18 cellular contexts compared by ENCODE assay signal in genomic region chr13:30105381-30105780, GRCh38.
DNase-seq lines count a peak whose midpoint lies in the region; ATAC-seq and TF ChIP-seq lines count a peak whose summit lies in the region.
"Had no signal": no experiment of that assay in that cellular context is flagged by ENCODE, and none has a peak within 500 bp of the region (broad histone marks: within the 10 kb centered on the region; RNA-seq: fewer than 3 reads in every experiment).

No MANE protein-coding gene starts in this region.

- H2BK12ac ChIP-seq in neuronal stem cell (ENCODE audit: low read length) = no peak overlapping the region

- DNase-seq in GM23338 (ENCODE audit: low spot score) (peak; percentile 41), SK-MEL-5 (ENCODE audit: low read depth, low spot score) (peak; percentile 70), heart right ventricle (no peak), neuronal stem cell (ENCODE audit: low spot score) (no peak), kidney tubule cell (ENCODE audit: low spot score) (no peak), foreskin keratinocyte (no peak)
- no peak for DNase-seq in activated T-cell treated with anti-CD3 and anti-CD28 coated beads, Interleukin-2, amount 50 U/mL, for 72 hours
- DNase-seq in effector memory CD4-positive, alpha-beta T cell = no peak
- DNase-seq: CD4-positive, CD25-positive, alpha-beta regulatory T cell; GF-D8; NCI-H146; OCI-M1; stimulated activated CD4-positive, alpha-beta T cell treated with anti-CD3 and anti-CD28 coated beads, Interleukin-15, amount 100 ng/mL, for 24 hours; T1000 had no signal

- peak; percentile 92 for ATAC-seq in GM23338
- peak in 7 of 8 donors; percentile 64 to 83 (median 73) for ATAC-seq in heart right ventricle
- no peak for ATAC-seq in foreskin keratinocyte
- no peak for ATAC-seq in activated T-cell treated with anti-CD3 and anti-CD28 coated beads, Interleukin-2, amount 50 U/mL, for 72 hours (replicated peaks in 1 of 2)
- ATAC-seq: GM12878 had no signal

- TF ChIP-seq CTCF in GM23338 (conservative IDR thresholded peaks at IDR 0.05; ENCODE audit: low read depth in 2 of 2) (peak; percentile 34 to 67), heart right ventricle (IDR thresholded peaks at IDR 0.05) (peak in 4 of 9 donors; percentile 15 to 50 (median 22)), foreskin keratinocyte (conservative IDR thresholded peaks at IDR 0.05) (no peak)

- no peaks in the 10 kb centered on the region for H3K9me2 ChIP-seq in GM23338 (ENCODE audit: insufficient read depth)

- peak overlapping the region; percentile 20 for H3K18ac ChIP-seq in neuronal stem cell (ENCODE audit: low read length)

- H3K36me3 ChIP-seq in GM23338 (ENCODE audit: insufficient read depth) (no peaks in the 10 kb centered on the region), heart right ventricle (no peaks in the 10 kb centered on the region), neuronal stem cell (replicated peaks in 1 of 2; ENCODE audit: control insufficient read depth in 2 of 2, insufficient read depth in 2 of 2, low read length in 2 of 2) (no peaks in the 10 kb centered on the region)
- H3K36me3 ChIP-seq in effector memory CD4-positive, alpha-beta T cell (ENCODE audit: control insufficient read depth, insufficient read depth, low read length) = no peaks in the 10 kb centered on the region
- H3K36me3 ChIP-seq: thoracic aorta had no signal

- H3K4me3 ChIP-seq in GM23338 (no peak overlapping the region), heart right ventricle (no peak overlapping the region), neuronal stem cell (ENCODE audit: low read length in 2 of 2) (no peak overlapping the region)
- no peak overlapping the region for H3K4me3 ChIP-seq in effector memory CD4-positive, alpha-beta T cell (ENCODE audit: insufficient read depth, low read depth, low read length, poor library complexity, severe bottlenecking)
- H3K4me3 ChIP-seq: GM12878, SK-N-MC, thoracic aorta had no signal

- intact Hi-C loops in heart right ventricle (cut with DNase I) = loop anchor here in 2 of 10 donors (2.0 to 10.0 kb wide), 2 partner anchors 171 to 335 kb away; no protein-coding TSS in a partner anchor

- H3K23ac ChIP-seq in neuronal stem cell (ENCODE audit: low read depth, low read length, poor library complexity) = no peak overlapping the region

- H3K36me3 Mint-ChIP-seq in GM23338 (ENCODE audit: low read depth) = no peaks in the 10 kb centered on the region
- no peaks in the 10 kb centered on the region for H3K36me3 Mint-ChIP-seq in activated T-cell treated with anti-CD3 and anti-CD28 coated beads, Interleukin-2, amount 50 U/mL, for 72 hours (ENCODE audit: insufficient read depth in 2 of 2)
- H3K36me3 Mint-ChIP-seq: CD4-positive, CD25-positive, alpha-beta regulatory T cell had no signal

- H3K4me3 Mint-ChIP-seq in GM23338 = no peak overlapping the region
- no peak overlapping the region for H3K4me3 Mint-ChIP-seq in activated T-cell treated with anti-CD3 and anti-CD28 coated beads, Interleukin-2, amount 50 U/mL, for 72 hours
- H3K4me3 Mint-ChIP-seq: CD4-positive, CD25-positive, alpha-beta regulatory T cell had no signal

- no peak overlapping the region for H3K27ac ChIP-seq in GM23338 (ENCODE audit: low read depth)
- H3K27ac ChIP-seq in heart right ventricle = no peak overlapping the region
- H3K27ac ChIP-seq in neuronal stem cell (replicated peaks; ENCODE audit: low read length) = no peak overlapping the region
- no peak overlapping the region for H3K27ac ChIP-seq in foreskin keratinocyte
- no peak overlapping the region for H3K27ac ChIP-seq in effector memory CD4-positive, alpha-beta T cell (ENCODE audit: insufficient read depth, low read length, poor library complexity, severe bottlenecking)
- H3K27ac ChIP-seq: SK-N-MC, thoracic aorta had no signal

- H2AFZ ChIP-seq in GM23338 (peak overlapping the region; percentile 90), neuronal stem cell (ENCODE audit: low read length) (no peak overlapping the region)

- H4K8ac ChIP-seq in neuronal stem cell (ENCODE audit: low read depth, low read length) = no peak overlapping the region

- no peaks in the 10 kb centered on the region for H4K20me1 ChIP-seq in GM23338 (replicated peaks; ENCODE audit: insufficient read depth)

- no peak overlapping the region for H3K9ac ChIP-seq in neuronal stem cell (ENCODE audit: low read depth, low read length, poor library complexity)

- peaks cover 17% of the 10 kb centered on the region for H3K27me3 Mint-ChIP-seq in GM23338 (ENCODE audit: insufficient read depth, low read depth, poor library complexity)
- H3K27me3 Mint-ChIP-seq in activated T-cell treated with anti-CD3 and anti-CD28 coated beads, Interleukin-2, amount 50 U/mL, for 72 hours (ENCODE audit: low read depth) = no peaks in the 10 kb centered on the region

- peak overlapping the region; percentile 30 for H2BK15ac ChIP-seq in neuronal stem cell (ENCODE audit: low read length)

- H2BK5ac ChIP-seq in neuronal stem cell (ENCODE audit: low read length) = no peak overlapping the region

- H3K79me1 ChIP-seq in neuronal stem cell (ENCODE audit: low read depth, low read length) = no peaks in the 10 kb centered on the region

- in situ Hi-C loops in SK-MEL-5 (cut with HindIII; ENCODE audit: low pct_unique_long_range_greater_than_20kb, low sequenced_read_pairs) = loop anchor here (25.0 kb wide), 1 partner anchor 268 kb away; no protein-coding TSS in a partner anchor

- H3K79me2 ChIP-seq in GM23338 (replicated peaks; ENCODE audit: insufficient read depth) = no peaks in the 10 kb centered on the region

- H3K9me3 ChIP-seq in heart right ventricle (no peaks in the 10 kb centered on the region), neuronal stem cell (replicated peaks in 1 of 2; ENCODE audit: control insufficient read depth in 2 of 2, insufficient read depth in 1 of 2, low read depth in 1 of 2, low read length in 2 of 2) (no peaks in the 10 kb centered on the region)
- no peaks in the 10 kb centered on the region for H3K9me3 ChIP-seq in effector memory CD4-positive, alpha-beta T cell (ENCODE audit: control insufficient read depth, low read length)
- H3K9me3 ChIP-seq: thoracic aorta had no signal

- no peak overlapping the region for H2AK5ac ChIP-seq in neuronal stem cell (ENCODE audit: low read depth, low read length)

- H3K27me3 ChIP-seq in GM23338 (ENCODE audit: insufficient read depth) (no peaks in the 10 kb centered on the region), heart right ventricle (no peaks in the 10 kb centered on the region), neuronal stem cell (ENCODE audit: control insufficient read depth in 3 of 3, insufficient read depth in 3 of 3, low read depth in 1 of 3, low read length in 3 of 3) (no peaks in the 10 kb centered on the region), foreskin keratinocyte (peaks cover 6% of the 10 kb centered on the region)
- H3K27me3 ChIP-seq in effector memory CD4-positive, alpha-beta T cell (replicated peaks; ENCODE audit: control insufficient read depth, insufficient read depth, low read length, poor library complexity, severe bottlenecking) = no peaks in the 10 kb centered on the region

- H3K4me1 ChIP-seq in GM23338 (ENCODE audit: insufficient read depth) (0 out of 2 replicates have a peak, but pooled peaks cover 4% of the 10 kb centered on the region), heart right ventricle (peaks cover 0 to 28% (median 0%) of the 10 kb centered on the region in 9 donors), neuronal stem cell (ENCODE audit: control insufficient read depth in 2 of 2, insufficient read depth in 1 of 2, low read depth in 1 of 2, low read length in 2 of 2) (peaks cover 0 to 5% of the 10 kb centered on the region in 2 donors), foreskin keratinocyte (peaks cover 9% of the 10 kb centered on the region)
- no peaks in the 10 kb centered on the region for H3K4me1 ChIP-seq in effector memory CD4-positive, alpha-beta T cell (ENCODE audit: control insufficient read depth, insufficient read depth, low read length, poor library complexity, severe bottlenecking)

- no peak overlapping the region for H3K4ac ChIP-seq in neuronal stem cell (ENCODE audit: low read length)

- no peak overlapping the region for H2BK120ac ChIP-seq in neuronal stem cell (ENCODE audit: low read depth, low read length)

- 44 to 64% methylated on average over 8 of the region's 8 CpGs for WGBS in heart right ventricle, 2 donors
- WGBS in neuronal stem cell (ENCODE audit: extremely low coverage in 2 of 2, insufficient read length in 2 of 2, insufficient replicate concordance in 1 of 2), 2 donors = no CpG with 5 or more reads among the region's 8 CpGs

- no peak overlapping the region for H3K27ac Mint-ChIP-seq in GM23338
- H3K27ac Mint-ChIP-seq in activated T-cell treated with anti-CD3 and anti-CD28 coated beads, Interleukin-2, amount 50 U/mL, for 72 hours = no peak overlapping the region
- H3K27ac Mint-ChIP-seq: activated T-helper 2 cell treated with anti-CD3 and anti-CD28 coated beads, Interferon-gamma antibody, Interleukin-2, Interleukin-4, amounts not matched to agents 10 μg/mL and 5 μg/mL and 100 μg/mL, durations not matched to agents 14 hours and 24 hours and 36 hours; CD4-positive, CD25-positive, alpha-beta regulatory T cell had no signal

- H3K4me2 ChIP-seq in GM23338 (no peak overlapping the region), neuronal stem cell (ENCODE audit: insufficient read depth, low read length, poor library complexity, severe bottlenecking) (no peak overlapping the region)

- no peaks in the 10 kb centered on the region for H3K9me3 Mint-ChIP-seq in GM23338
- H3K9me3 Mint-ChIP-seq in activated T-cell treated with anti-CD3 and anti-CD28 coated beads, Interleukin-2, amount 50 U/mL, for 72 hours = no peaks in the 10 kb centered on the region
- H3K9me3 Mint-ChIP-seq: activated T-helper 2 cell treated with anti-CD3 and anti-CD28 coated beads, Interferon-gamma antibody, Interleukin-2, Interleukin-4, amounts not matched to agents 10 μg/mL and 5 μg/mL and 100 μg/mL, durations not matched to agents 14 hours and 24 hours and 36 hours; CD4-positive, CD25-positive, alpha-beta regulatory T cell had no signal

- no peak overlapping the region for H4K91ac ChIP-seq in neuronal stem cell (ENCODE audit: low read depth, low read length, poor library complexity)

- no peaks in the 10 kb centered on the region for H3F3A ChIP-seq in GM23338 (replicated peaks; ENCODE audit: low read depth)

- H3K14ac ChIP-seq in neuronal stem cell (ENCODE audit: low read length) = no peak overlapping the region

- H3K4me1 Mint-ChIP-seq in GM23338 = peaks cover 9% of the 10 kb centered on the region
- peaks cover 6% of the 10 kb centered on the region for H3K4me1 Mint-ChIP-seq in activated T-cell treated with anti-CD3 and anti-CD28 coated beads, Interleukin-2, amount 50 U/mL, for 72 hours (ENCODE audit: low read depth)
- H3K4me1 Mint-ChIP-seq: CD4-positive, CD25-positive, alpha-beta regulatory T cell had no signal

TF ChIP-seq in GM23338, 12 proteins besides CTCF, POLR2A, EP300 and RAD21 (continues in another document):
- TF ChIP-seq POLR2AphosphoS5 (IDR thresholded peaks at IDR 0.05; ENCODE audit: low read depth) (no peak), CREB1 (CRISPR knock-in tag; IDR thresholded peaks at IDR 0.05; ENCODE audit: low read depth) (no peak), EZH2phosphoT487 (IDR thresholded peaks at IDR 0.05; ENCODE audit: unreplicated experiment) (no peak)

Comparison
In these comparisons a context has a peak if more than half of its experiments do, and no peak if none do; other contexts are left out.
1. ATAC-seq: peak in GM23338 (single experiment) and heart right ventricle (7 of 8); none in foreskin keratinocyte (single experiment) and activated T-cell treated with anti-CD3 and anti-CD28 coated beads, Interleukin-2, amount 50 U/mL, for 72 hours (0 of 2).
2. DNase-seq: peak in GM23338 (single experiment) and SK-MEL-5 (single experiment); none in heart right ventricle (0 of 2), neuronal stem cell (single experiment), kidney tubule cell (single experiment), foreskin keratinocyte (0 of 2), activated T-cell treated with anti-CD3 and anti-CD28 coated beads, Interleukin-2, amount 50 U/mL, for 72 hours (0 of 2) and effector memory CD4-positive, alpha-beta T cell (0 of 3).